11 cellular contexts compared by ENCODE assay signal in genomic region chr10:63553031-63553430, GRCh38. TPM values are rescaled to one million over a fixed set of nuclear protein-coding genes. Genes with fewer than 3 reads are reported as not detected.
A peak's percentile ranks its signal among the peaks of the same experiment; 100 is the strongest.
DNase-seq lines count a peak whose midpoint lies in the region; ATAC-seq lines count a peak whose summit lies in the region.
"Had no signal": no experiment of that assay in that cellular context is flagged by ENCODE, and none has a peak within 500 bp of the region (broad histone marks: within the 10 kb centered on the region; RNA-seq: fewer than 3 reads in every experiment).

No MANE protein-coding gene starts in this region.

- no peaks in the 10 kb centered on the region for H3K9me3 ChIP-seq in T-helper 17 cell (ENCODE audit: control insufficient read depth, low read length, poor library complexity, severe bottlenecking)

- H3K27me3 Mint-ChIP-seq in T-helper 17 cell: no peaks in the 10 kb centered on the region
- no peaks in the 10 kb centered on the region for H3K27me3 Mint-ChIP-seq in T-helper 2 cell treated with Interferon-gamma antibody and Interleukin-4, amounts not matched to agents 5 μg/mL and 100 μg/mL, for 36 hours (ENCODE audit: low read depth)
- no peaks in the 10 kb centered on the region for H3K27me3 Mint-ChIP-seq in activated CD8-positive, alpha-beta T cell treated with anti-CD3 and anti-CD28 coated beads, Interleukin-2, amount 10 ng/mL, durations not matched to agents 7 days and 5 days (ENCODE audit: low read depth)

- H3K27ac Mint-ChIP-seq in T-helper 17 cell: peak overlapping the region; percentile 6
- H3K27ac Mint-ChIP-seq in stimulated activated effector memory CD8-positive, alpha-beta T cell treated with anti-CD3 and anti-CD28 coated beads, Interleukin-12 subunit alpha, Interleukin-12 subunit beta, amount 100 ng/mL, for 72 hours: peak overlapping the region; percentile 69
- no peak overlapping the region for H3K27ac Mint-ChIP-seq in T-helper 2 cell treated with Interferon-gamma antibody and Interleukin-4, amounts not matched to agents 5 μg/mL and 100 μg/mL, for 36 hours
- H3K27ac Mint-ChIP-seq in activated CD8-positive, alpha-beta T cell treated with anti-CD3 and anti-CD28 coated beads, Interleukin-2, amount 10 ng/mL, durations not matched to agents 7 days and 5 days: no peak overlapping the region

- H3K4me1 Mint-ChIP-seq in T-helper 17 cell: peaks cover 20% of the 10 kb centered on the region
- H3K4me1 Mint-ChIP-seq in stimulated activated effector memory CD8-positive, alpha-beta T cell treated with anti-CD3 and anti-CD28 coated beads, Interleukin-12 subunit alpha, Interleukin-12 subunit beta, amount 100 ng/mL, for 72 hours: peaks cover 32% of the 10 kb centered on the region
- peaks cover 14% of the 10 kb centered on the region for H3K4me1 Mint-ChIP-seq in T-helper 2 cell treated with Interferon-gamma antibody and Interleukin-4, amounts not matched to agents 5 μg/mL and 100 μg/mL, for 36 hours (ENCODE audit: low read depth)
- peaks cover 28% of the 10 kb centered on the region for H3K4me1 Mint-ChIP-seq in activated CD8-positive, alpha-beta T cell treated with anti-CD3 and anti-CD28 coated beads, Interleukin-2, amount 10 ng/mL, durations not matched to agents 7 days and 5 days (ENCODE audit: low read depth)

- H3K4me3 Mint-ChIP-seq in T-helper 17 cell: no peak overlapping the region
- H3K4me3 Mint-ChIP-seq in stimulated activated effector memory CD8-positive, alpha-beta T cell treated with anti-CD3 and anti-CD28 coated beads, Interleukin-12 subunit alpha, Interleukin-12 subunit beta, amount 100 ng/mL, for 72 hours: no peak overlapping the region
- no peak overlapping the region for H3K4me3 Mint-ChIP-seq in T-helper 2 cell treated with Interferon-gamma antibody and Interleukin-4, amounts not matched to agents 5 μg/mL and 100 μg/mL, for 36 hours
- no peak overlapping the region for H3K4me3 Mint-ChIP-seq in activated CD8-positive, alpha-beta T cell treated with anti-CD3 and anti-CD28 coated beads, Interleukin-2, amount 10 ng/mL, durations not matched to agents 7 days and 5 days

- no peaks in the 10 kb centered on the region for H3K9me3 Mint-ChIP-seq in stimulated activated effector memory CD8-positive, alpha-beta T cell treated with anti-CD3 and anti-CD28 coated beads, Interleukin-12 subunit alpha, Interleukin-12 subunit beta, amount 100 ng/mL, for 72 hours
- H3K9me3 Mint-ChIP-seq in T-helper 2 cell treated with Interferon-gamma antibody and Interleukin-4, amounts not matched to agents 5 μg/mL and 100 μg/mL, for 36 hours: no peaks in the 10 kb centered on the region
- no peaks in the 10 kb centered on the region for H3K9me3 Mint-ChIP-seq in activated CD8-positive, alpha-beta T cell treated with anti-CD3 and anti-CD28 coated beads, Interleukin-2, amount 10 ng/mL, durations not matched to agents 7 days and 5 days (ENCODE audit: insufficient read depth)

- DNase-seq in GM04504 (ENCODE audit: low read depth) (peak; percentile 78), T-helper 17 cell (no peak), fibroblast of the conjunctiva (ENCODE audit: low read depth) (peak; percentile 53), DMS 273 (lab: John Stamatoyannopoulos, UW; ENCODE audit: unreplicated experiment) (no peak)
- DNase-seq in stimulated activated effector memory CD8-positive, alpha-beta T cell treated with anti-CD3 and anti-CD28 coated beads, Interleukin-12 subunit alpha, Interleukin-12 subunit beta, amount 100 ng/mL, for 72 hours (ENCODE audit: low spot score in 2 of 2): no peak
- DNase-seq in T-helper 2 cell treated with Interferon-gamma antibody and Interleukin-4, amounts not matched to agents 5 μg/mL and 100 μg/mL, for 36 hours (ENCODE audit: low spot score): no peak
- no peak for DNase-seq in activated CD8-positive, alpha-beta T cell treated with anti-CD3 and anti-CD28 coated beads, Interleukin-2, amount 10 ng/mL, durations not matched to agents 7 days and 5 days
- DNase-seq: cortex of kidney; stimulated activated CD4-positive, alpha-beta T cell treated with anti-CD3 and anti-CD28 coated beads, Interleukin-15, amount 100 ng/mL, for 24 hours; stimulated activated naive CD4-positive, alpha-beta T cell had no signal

- POLR2A ChIA-PET in activated CD8-positive, alpha-beta T cell treated with anti-CD3 and anti-CD28 coated beads, Interleukin-2, amount 10 ng/mL, durations not matched to agents 7 days and 5 days (lab: Charles Lee): no interaction called here

- ATAC-seq in T-helper 17 cell (no peak), HG03045 (IDR thresholded peaks at IDR 0.05; ENCODE audit: unreplicated experiment) (no peak)
- ATAC-seq in stimulated activated effector memory CD8-positive, alpha-beta T cell treated with anti-CD3 and anti-CD28 coated beads, Interleukin-12 subunit alpha, Interleukin-12 subunit beta, amount 100 ng/mL, for 72 hours: no peak
- ATAC-seq in activated CD8-positive, alpha-beta T cell treated with anti-CD3 and anti-CD28 coated beads, Interleukin-2, amount 10 ng/mL, durations not matched to agents 7 days and 5 days: no peak

- no peaks in the 10 kb centered on the region for H3K36me3 Mint-ChIP-seq in T-helper 17 cell (ENCODE audit: low read depth)
- no peaks in the 10 kb centered on the region for H3K36me3 Mint-ChIP-seq in stimulated activated effector memory CD8-positive, alpha-beta T cell treated with anti-CD3 and anti-CD28 coated beads, Interleukin-12 subunit alpha, Interleukin-12 subunit beta, amount 100 ng/mL, for 72 hours
- peaks cover 2% of the 10 kb centered on the region for H3K36me3 Mint-ChIP-seq in T-helper 2 cell treated with Interferon-gamma antibody and Interleukin-4, amounts not matched to agents 5 μg/mL and 100 μg/mL, for 36 hours (ENCODE audit: low read depth)
- peaks cover 10% of the 10 kb centered on the region for H3K36me3 Mint-ChIP-seq in activated CD8-positive, alpha-beta T cell treated with anti-CD3 and anti-CD28 coated beads, Interleukin-2, amount 10 ng/mL, durations not matched to agents 7 days and 5 days (ENCODE audit: low read depth)

- CTCF ChIA-PET in activated CD8-positive, alpha-beta T cell treated with anti-CD3 and anti-CD28 coated beads, Interleukin-2, amount 10 ng/mL, durations not matched to agents 7 days and 5 days (lab: Charles Lee): no interaction called here

RNA-seq across cellular contexts. Expression of gene REEP3, which starts 31.8 kb away (rescaled TPM):
- total RNA-seq in T-helper 17 cell: 10 to 100 TPM; 21.1 TPM
- 10 to 100 TPM; 17.5 to 17.6 TPM for total RNA-seq in activated CD8-positive, alpha-beta T cell treated with anti-CD3 and anti-CD28 coated beads, Interleukin-2, amount 10 ng/mL, durations not matched to agents 7 days and 5 days

Comparison
In these comparisons a context has a peak if more than half of its experiments do, and no peak if none do; other contexts are left out.
1. DNase-seq: peak in GM04504 (single experiment) and fibroblast of the conjunctiva (single experiment); none in T-helper 17 cell (0 of 3), stimulated activated effector memory CD8-positive, alpha-beta T cell treated with anti-CD3 and anti-CD28 coated beads, Interleukin-12 subunit alpha, Interleukin-12 subunit beta, amount 100 ng/mL, for 72 hours (0 of 2), T-helper 2 cell treated with Interferon-gamma antibody and Interleukin-4, amounts not matched to agents 5 μg/mL and 100 μg/mL, for 36 hours (single experiment), activated CD8-positive, alpha-beta T cell treated with anti-CD3 and anti-CD28 coated beads, Interleukin-2, amount 10 ng/mL, durations not matched to agents 7 days and 5 days (single experiment) and DMS 273 (single experiment).
2. H3K27ac Mint-ChIP-seq: peak in T-helper 17 cell (single experiment) and stimulated activated effector memory CD8-positive, alpha-beta T cell treated with anti-CD3 and anti-CD28 coated beads, Interleukin-12 subunit alpha, Interleukin-12 subunit beta, amount 100 ng/mL, for 72 hours (single experiment); none in T-helper 2 cell treated with Interferon-gamma antibody and Interleukin-4, amounts not matched to agents 5 μg/mL and 100 μg/mL, for 36 hours (single experiment) and activated CD8-positive, alpha-beta T cell treated with anti-CD3 and anti-CD28 coated beads, Interleukin-2, amount 10 ng/mL, durations not matched to agents 7 days and 5 days (single experiment).